Comparison of ENCODE assay signal across 1 cellular context in the genomic region with DNA sequence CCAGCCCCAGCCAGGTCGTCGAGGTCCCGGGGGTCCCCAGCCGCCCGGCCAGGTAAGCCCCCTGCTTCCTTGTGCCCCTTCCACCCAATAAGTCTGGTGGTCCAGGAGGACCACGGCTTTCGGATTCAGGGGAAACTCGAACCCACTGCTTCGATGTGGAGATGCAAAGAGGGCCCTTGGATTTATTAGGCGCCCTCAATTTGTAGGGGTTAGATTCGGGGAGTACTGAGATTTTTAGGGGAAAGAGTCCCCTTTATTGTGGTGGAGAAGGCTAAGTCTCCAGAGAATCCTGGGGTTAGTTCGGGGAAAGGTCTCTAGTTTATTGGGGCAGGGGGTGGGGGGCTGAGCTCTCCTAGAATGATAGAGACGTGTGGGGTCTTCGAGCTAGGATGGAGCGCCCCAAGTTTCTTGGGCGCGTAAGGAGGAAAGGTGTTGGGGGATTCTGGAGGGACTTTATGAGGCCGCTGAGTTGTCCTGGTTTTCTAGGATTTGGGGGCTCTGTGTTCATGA.
TF ChIP-seq lines count a peak whose summit lies in the region.

No MANE protein-coding gene starts in this region.

TF ChIP-seq in K562, 482 proteins besides CTCF, POLR2A, EP300 and RAD21 (continues in another document):
- TF ChIP-seq, protein P1, sequence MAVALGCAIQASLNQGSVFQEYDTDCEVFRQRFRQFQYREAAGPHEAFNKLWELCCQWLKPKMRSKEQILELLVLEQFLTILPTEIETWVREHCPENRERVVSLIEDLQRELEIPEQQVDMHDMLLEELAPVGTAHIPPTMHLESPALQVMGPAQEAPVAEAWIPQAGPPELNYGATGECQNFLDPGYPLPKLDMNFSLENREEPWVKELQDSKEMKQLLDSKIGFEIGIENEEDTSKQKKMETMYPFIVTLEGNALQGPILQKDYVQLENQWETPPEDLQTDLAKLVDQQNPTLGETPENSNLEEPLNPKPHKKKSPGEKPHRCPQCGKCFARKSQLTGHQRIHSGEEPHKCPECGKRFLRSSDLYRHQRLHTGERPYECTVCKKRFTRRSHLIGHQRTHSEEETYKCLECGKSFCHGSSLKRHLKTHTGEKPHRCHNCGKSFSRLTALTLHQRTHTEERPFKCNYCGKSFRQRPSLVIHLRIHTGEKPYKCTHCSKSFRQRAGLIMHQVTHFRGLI (CRISPR knock-in tag; IDR thresholded peaks at IDR 0.05): no peak
- TF ChIP-seq TOE1 (IDR thresholded peaks at IDR 0.05; ENCODE audit: borderline replicate concordance): no peak
- no peak for TF ChIP-seq TOE1 (CRISPR knock-in tag; IDR thresholded peaks at IDR 0.05; ENCODE audit: borderline replicate concordance, low read depth)
- TF ChIP-seq ZNF282 (CRISPR knock-in tag; IDR thresholded peaks at IDR 0.05): no peak
- no peak for TF ChIP-seq ZNF232 (CRISPR knock-in tag; IDR thresholded peaks at IDR 0.05)
- TF ChIP-seq NR2C2 (CRISPR knock-in tag; IDR thresholded peaks at IDR 0.05): no peak
- TF ChIP-seq NR2C2 (tag; IDR thresholded peaks at IDR 0.05): no peak
- no peak for TF ChIP-seq RNF2 (IDR thresholded peaks at IDR 0.05)
- TF ChIP-seq, protein P2, sequence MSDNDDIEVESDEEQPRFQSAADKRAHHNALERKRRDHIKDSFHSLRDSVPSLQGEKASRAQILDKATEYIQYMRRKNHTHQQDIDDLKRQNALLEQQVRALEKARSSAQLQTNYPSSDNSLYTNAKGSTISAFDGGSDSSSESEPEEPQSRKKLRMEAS (CRISPR knock-in tag; IDR thresholded peaks at IDR 0.05): 0 out of 2 replicates have a peak, but pooled peaks have one; percentile 22
- no peak for TF ChIP-seq NELFE (IDR thresholded peaks at IDR 0.05; ENCODE audit: insufficient read depth, insufficient read length)
- TF ChIP-seq SMAD4 (CRISPR knock-in tag; conservative IDR thresholded peaks at IDR 0.05): no peak
- TF ChIP-seq IRF2 (CRISPR knock-in tag; IDR thresholded peaks at IDR 0.05): no peak
- TF ChIP-seq NONO (IDR thresholded peaks at IDR 0.05; ENCODE audit: low read depth in 2 of 2, low read length in 1 of 2): no peak
- TF ChIP-seq, protein P3, sequence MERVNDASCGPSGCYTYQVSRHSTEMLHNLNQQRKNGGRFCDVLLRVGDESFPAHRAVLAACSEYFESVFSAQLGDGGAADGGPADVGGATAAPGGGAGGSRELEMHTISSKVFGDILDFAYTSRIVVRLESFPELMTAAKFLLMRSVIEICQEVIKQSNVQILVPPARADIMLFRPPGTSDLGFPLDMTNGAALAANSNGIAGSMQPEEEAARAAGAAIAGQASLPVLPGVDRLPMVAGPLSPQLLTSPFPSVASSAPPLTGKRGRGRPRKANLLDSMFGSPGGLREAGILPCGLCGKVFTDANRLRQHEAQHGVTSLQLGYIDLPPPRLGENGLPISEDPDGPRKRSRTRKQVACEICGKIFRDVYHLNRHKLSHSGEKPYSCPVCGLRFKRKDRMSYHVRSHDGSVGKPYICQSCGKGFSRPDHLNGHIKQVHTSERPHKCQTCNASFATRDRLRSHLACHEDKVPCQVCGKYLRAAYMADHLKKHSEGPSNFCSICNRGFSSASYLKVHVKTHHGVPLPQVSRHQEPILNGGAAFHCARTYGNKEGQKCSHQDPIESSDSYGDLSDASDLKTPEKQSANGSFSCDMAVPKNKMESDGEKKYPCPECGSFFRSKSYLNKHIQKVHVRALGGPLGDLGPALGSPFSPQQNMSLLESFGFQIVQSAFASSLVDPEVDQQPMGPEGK (CRISPR knock-in tag; IDR thresholded peaks at IDR 0.05; ENCODE audit: borderline replicate concordance): no peak
- no peak for TF ChIP-seq ZNF551 (CRISPR knock-in tag; IDR thresholded peaks at IDR 0.05)
- peak; percentile 6 for TF ChIP-seq SAP30 (IDR thresholded peaks at IDR 0.05; ENCODE audit: borderline replicate concordance, insufficient read depth, low read depth, low read length, poor library complexity, severe bottlenecking)
- no peak for TF ChIP-seq ZNF143 (CRISPR knock-in tag; IDR thresholded peaks at IDR 0.05)
- peak; percentile 1; the same call in 1 of the 2 replicates for TF ChIP-seq ZFX (CRISPR knock-in tag; IDR thresholded peaks at IDR 0.05)
- no peak for TF ChIP-seq ILF3 (IDR thresholded peaks at IDR 0.05; ENCODE audit: borderline replicate concordance)
- TF ChIP-seq, protein P4, sequence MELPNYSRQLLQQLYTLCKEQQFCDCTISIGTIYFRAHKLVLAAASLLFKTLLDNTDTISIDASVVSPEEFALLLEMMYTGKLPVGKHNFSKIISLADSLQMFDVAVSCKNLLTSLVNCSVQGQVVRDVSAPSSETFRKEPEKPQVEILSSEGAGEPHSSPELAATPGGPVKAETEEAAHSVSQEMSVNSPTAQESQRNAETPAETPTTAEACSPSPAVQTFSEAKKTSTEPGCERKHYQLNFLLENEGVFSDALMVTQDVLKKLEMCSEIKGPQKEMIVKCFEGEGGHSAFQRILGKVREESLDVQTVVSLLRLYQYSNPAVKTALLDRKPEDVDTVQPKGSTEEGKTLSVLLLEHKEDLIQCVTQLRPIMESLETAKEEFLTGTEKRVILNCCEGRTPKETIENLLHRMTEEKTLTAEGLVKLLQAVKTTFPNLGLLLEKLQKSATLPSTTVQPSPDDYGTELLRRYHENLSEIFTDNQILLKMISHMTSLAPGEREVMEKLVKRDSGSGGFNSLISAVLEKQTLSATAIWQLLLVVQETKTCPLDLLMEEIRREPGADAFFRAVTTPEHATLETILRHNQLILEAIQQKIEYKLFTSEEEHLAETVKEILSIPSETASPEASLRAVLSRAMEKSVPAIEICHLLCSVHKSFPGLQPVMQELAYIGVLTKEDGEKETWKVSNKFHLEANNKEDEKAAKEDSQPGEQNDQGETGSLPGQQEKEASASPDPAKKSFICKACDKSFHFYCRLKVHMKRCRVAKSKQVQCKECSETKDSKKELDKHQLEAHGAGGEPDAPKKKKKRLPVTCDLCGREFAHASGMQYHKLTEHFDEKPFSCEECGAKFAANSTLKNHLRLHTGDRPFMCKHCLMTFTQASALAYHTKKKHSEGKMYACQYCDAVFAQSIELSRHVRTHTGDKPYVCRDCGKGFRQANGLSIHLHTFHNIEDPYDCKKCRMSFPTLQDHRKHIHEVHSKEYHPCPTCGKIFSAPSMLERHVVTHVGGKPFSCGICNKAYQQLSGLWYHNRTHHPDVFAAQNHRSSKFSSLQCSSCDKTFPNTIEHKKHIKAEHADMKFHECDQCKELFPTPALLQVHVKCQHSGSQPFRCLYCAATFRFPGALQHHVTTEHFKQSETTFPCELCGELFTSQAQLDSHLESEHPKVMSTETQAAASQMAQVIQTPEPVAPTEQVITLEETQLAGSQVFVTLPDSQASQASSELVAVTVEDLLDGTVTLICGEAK (IDR thresholded peaks at IDR 0.05): peak; percentile 46; the same call in 1 of the 2 replicates
- TF ChIP-seq, protein P4 (CRISPR knock-in tag; IDR thresholded peaks at IDR 0.05): no peak
- TF ChIP-seq KLF6 (CRISPR knock-in tag; IDR thresholded peaks at IDR 0.05; ENCODE audit: borderline replicate concordance): no peak
- no peak for TF ChIP-seq HMG20B (CRISPR knock-in tag; IDR thresholded peaks at IDR 0.05)
- no peak for TF ChIP-seq TFAM (CRISPR knock-in tag; conservative IDR thresholded peaks at IDR 0.05)
- TF ChIP-seq MTA1 (IDR thresholded peaks at IDR 0.05; ENCODE audit: borderline replicate concordance): no peak
- TF ChIP-seq ARNT (IDR thresholded peaks at IDR 0.05): no peak
- 0 out of 2 replicates have a peak, but pooled peaks have one; percentile 49 for TF ChIP-seq PHF21A (IDR thresholded peaks at IDR 0.05; ENCODE audit: borderline replicate concordance, low read depth)
- TF ChIP-seq, protein P5, sequence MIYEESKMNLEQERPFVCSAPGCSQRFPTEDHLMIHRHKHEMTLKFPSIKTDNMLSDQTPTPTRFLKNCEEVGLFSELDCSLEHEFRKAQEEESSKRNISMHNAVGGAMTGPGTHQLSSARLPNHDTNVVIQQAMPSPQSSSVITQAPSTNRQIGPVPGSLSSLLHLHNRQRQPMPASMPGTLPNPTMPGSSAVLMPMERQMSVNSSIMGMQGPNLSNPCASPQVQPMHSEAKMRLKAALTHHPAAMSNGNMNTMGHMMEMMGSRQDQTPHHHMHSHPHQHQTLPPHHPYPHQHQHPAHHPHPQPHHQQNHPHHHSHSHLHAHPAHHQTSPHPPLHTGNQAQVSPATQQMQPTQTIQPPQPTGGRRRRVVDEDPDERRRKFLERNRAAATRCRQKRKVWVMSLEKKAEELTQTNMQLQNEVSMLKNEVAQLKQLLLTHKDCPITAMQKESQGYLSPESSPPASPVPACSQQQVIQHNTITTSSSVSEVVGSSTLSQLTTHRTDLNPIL (CRISPR knock-in tag; IDR thresholded peaks at IDR 0.05): no peak
- TF ChIP-seq, protein P6, sequence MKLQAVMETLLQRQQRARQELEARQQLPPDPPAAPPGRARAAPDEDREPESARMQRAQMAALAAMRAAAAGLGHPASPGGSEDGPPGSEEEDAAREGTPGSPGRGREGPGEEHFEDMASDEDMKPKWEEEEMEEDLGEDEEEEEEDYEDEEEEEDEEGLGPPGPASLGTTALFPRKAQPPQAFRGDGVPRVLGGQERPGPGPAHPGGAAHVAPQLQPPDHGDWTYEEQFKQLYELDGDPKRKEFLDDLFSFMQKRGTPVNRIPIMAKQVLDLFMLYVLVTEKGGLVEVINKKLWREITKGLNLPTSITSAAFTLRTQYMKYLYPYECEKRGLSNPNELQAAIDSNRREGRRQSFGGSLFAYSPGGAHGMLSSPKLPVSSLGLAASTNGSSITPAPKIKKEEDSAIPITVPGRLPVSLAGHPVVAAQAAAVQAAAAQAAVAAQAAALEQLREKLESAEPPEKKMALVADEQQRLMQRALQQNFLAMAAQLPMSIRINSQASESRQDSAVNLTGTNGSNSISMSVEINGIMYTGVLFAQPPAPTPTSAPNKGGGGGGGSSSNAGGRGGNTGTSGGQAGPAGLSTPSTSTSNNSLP (IDR thresholded peaks at IDR 0.05; ENCODE audit: borderline replicate concordance, low read depth, low read length): no peak
- no peak for TF ChIP-seq SREBF1 (IDR thresholded peaks at IDR 0.05; ENCODE audit: borderline replicate concordance, low read depth, low read length)
- TF ChIP-seq ZNF174 (CRISPR knock-in tag; IDR thresholded peaks at IDR 0.05): no peak
- TF ChIP-seq ZNF217 (CRISPR knock-in tag; IDR thresholded peaks at IDR 0.05): no peak
- TF ChIP-seq, protein P7, sequence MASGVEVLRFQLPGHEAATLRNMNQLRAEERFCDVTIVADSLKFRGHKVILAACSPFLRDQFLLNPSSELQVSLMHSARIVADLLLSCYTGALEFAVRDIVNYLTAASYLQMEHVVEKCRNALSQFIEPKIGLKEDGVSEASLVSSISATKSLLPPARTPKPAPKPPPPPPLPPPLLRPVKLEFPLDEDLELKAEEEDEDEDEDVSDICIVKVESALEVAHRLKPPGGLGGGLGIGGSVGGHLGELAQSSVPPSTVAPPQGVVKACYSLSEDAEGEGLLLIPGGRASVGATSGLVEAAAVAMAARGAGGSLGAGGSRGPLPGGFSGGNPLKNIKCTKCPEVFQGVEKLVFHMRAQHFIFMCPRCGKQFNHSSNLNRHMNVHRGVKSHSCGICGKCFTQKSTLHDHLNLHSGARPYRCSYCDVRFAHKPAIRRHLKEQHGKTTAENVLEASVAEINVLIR (CRISPR knock-in tag; IDR thresholded peaks at IDR 0.05): no peak
- TF ChIP-seq CSDE1 (IDR thresholded peaks at IDR 0.05): no peak
- TF ChIP-seq, protein P8, sequence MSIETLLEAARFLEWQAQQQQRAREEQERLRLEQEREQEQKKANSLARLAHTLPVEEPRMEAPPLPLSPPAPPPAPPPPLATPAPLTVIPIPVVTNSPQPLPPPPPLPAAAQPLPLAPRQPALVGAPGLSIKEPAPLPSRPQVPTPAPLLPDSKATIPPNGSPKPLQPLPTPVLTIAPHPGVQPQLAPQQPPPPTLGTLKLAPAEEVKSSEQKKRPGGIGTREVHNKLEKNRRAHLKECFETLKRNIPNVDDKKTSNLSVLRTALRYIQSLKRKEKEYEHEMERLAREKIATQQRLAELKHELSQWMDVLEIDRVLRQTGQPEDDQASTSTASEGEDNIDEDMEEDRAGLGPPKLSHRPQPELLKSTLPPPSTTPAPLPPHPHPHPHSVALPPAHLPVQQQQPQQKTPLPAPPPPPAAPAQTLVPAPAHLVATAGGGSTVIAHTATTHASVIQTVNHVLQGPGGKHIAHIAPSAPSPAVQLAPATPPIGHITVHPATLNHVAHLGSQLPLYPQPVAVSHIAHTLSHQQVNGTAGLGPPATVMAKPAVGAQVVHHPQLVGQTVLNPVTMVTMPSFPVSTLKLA (conservative IDR thresholded peaks at IDR 0.05): no peak
- no peak for TF ChIP-seq ETV6 (IDR thresholded peaks at IDR 0.05; ENCODE audit: borderline replicate concordance in 1 of 2, low read depth in 2 of 2, low read length in 1 of 2)
- TF ChIP-seq ETV6 (CRISPR knock-in tag; IDR thresholded peaks at IDR 0.05; ENCODE audit: borderline replicate concordance): no peak
- no peak for TF ChIP-seq JUNB (CRISPR knock-in tag; conservative IDR thresholded peaks at IDR 0.05)
- TF ChIP-seq ETV5 (CRISPR knock-in tag; IDR thresholded peaks at IDR 0.05; ENCODE audit: low read depth): no peak
- no peak for TF ChIP-seq HOXB6 (CRISPR knock-in tag; IDR thresholded peaks at IDR 0.05; ENCODE audit: borderline replicate concordance)
- TF ChIP-seq SMARCA5 (IDR thresholded peaks at IDR 0.05): no peak
- TF ChIP-seq POLR2G (IDR thresholded peaks at IDR 0.05; ENCODE audit: low read depth, low read length): 0 out of 2 replicates have a peak, but pooled peaks have one; percentile 8
